8 cellular contexts compared by ENCODE assay signal in the genomic region with DNA sequence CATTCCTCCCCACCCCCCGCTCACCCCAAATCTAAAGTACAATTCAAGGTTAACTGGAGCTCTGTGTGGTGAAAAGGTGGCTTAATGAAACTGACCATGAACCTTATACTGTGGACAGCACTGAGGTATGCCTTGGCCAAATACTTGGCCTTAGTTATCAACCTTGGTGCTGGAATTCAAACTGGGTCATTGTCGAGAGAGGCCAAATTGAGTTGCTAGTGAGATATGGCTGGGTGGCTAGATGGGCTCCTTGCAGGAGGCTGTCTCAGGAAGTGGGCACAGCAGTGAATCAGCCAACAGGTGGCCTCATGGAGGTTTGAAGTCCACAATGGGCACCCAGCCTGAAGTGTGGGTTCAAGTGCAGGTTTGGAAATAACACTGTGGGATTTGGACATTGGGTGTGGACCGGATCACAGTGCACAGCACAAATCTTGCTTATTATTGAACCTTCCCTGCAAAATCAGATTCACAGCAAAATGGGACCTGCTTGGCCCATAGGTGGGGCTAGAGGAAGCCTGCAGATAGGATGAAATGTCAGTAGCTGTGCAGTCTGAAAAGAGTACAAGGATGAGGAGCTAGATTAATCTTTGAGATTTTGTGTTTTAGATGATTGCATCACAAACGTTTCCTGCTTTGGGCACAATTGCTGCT.
DNase-seq lines count a peak whose midpoint lies in the region; ATAC-seq and TF ChIP-seq lines count a peak whose summit lies in the region.

No MANE protein-coding gene starts in this region.

- no peak overlapping the region for H3K4me3 Mint-ChIP-seq in nephron progenitor cell

- peaks cover 95% of the 10 kb centered on the region for H3K79me2 ChIP-seq in Loucy (ENCODE audit: insufficient read depth, low read length)

- H3K27ac Mint-ChIP-seq in nephron progenitor cell = no peak overlapping the region

- H3K4me2 ChIP-seq in Loucy (ENCODE audit: low read depth, low read length, poor library complexity, severe bottlenecking) = peak overlapping the region; percentile 17

- peaks cover 14% of the 10 kb centered on the region for H4K20me1 ChIP-seq in Loucy (ENCODE audit: insufficient read depth, low read length, poor library complexity, severe bottlenecking)

- H3K27me3 Mint-ChIP-seq in nephron progenitor cell (ENCODE audit: low read depth, poor library complexity) = no peaks in the 10 kb centered on the region

- H3K4me1 ChIP-seq in Loucy (ENCODE audit: insufficient read depth, low read length, poor library complexity, severe bottlenecking) = peaks cover 27% of the 10 kb centered on the region

- H3K27me3 ChIP-seq in Loucy (ENCODE audit: insufficient read depth, low read length, poor library complexity, severe bottlenecking) = no peaks in the 10 kb centered on the region

- peaks cover 11% of the 10 kb centered on the region for H3K36me3 Mint-ChIP-seq in nephron progenitor cell (ENCODE audit: low read depth)

- no peaks in the 10 kb centered on the region for H3K9me2 ChIP-seq in Loucy (replicated peaks; ENCODE audit: low read depth, low read length)

- H3K4me1 Mint-ChIP-seq in nephron progenitor cell = peaks cover 20% of the 10 kb centered on the region

- no peaks in the 10 kb centered on the region for H3K9me3 Mint-ChIP-seq in nephron progenitor cell

- H3F3A ChIP-seq in Loucy (ENCODE audit: low read depth) = no peaks in the 10 kb centered on the region

- H3K9ac ChIP-seq in Loucy (ENCODE audit: low read depth, low read length, poor library complexity, severe bottlenecking) = no peak overlapping the region

- no peak overlapping the region for H3K4me3 ChIP-seq in Loucy (ENCODE audit: low read length, poor library complexity, severe bottlenecking)

- DNase-seq in NCI-H1105 treated with DMSO at 0.1 percent for 48 hours (lab: John Stamatoyannopoulos, UW) = peak; percentile 13
- no peak for DNase-seq in NCI-H1105 (lab: John Stamatoyannopoulos, UW)
- DNase-seq in cerebellar cortex (ENCODE audit: low spot score) = peak; percentile 56
- no peak for DNase-seq in nephron progenitor cell
- DNase-seq in NCI-H1048 (lab: John Stamatoyannopoulos, UW) = no peak
- DNase-seq in stimulated activated CD4-positive, alpha-beta T cell treated with anti-CD3 and anti-CD28 coated beads, Interleukin-4, amount 100 ng/mL, for 1 hour = no peak

- H2AFZ ChIP-seq in Loucy (ENCODE audit: low read length) = no peak overlapping the region

- TF ChIP-seq CTCF in Loucy (conservative IDR thresholded peaks at IDR 0.05; ENCODE audit: low read length) = peak; percentile 83
- peak; percentile 37 for TF ChIP-seq CTCF in nephron progenitor cell (IDR thresholded peaks at IDR 0.05)

- no peak for ATAC-seq in activated CD4-positive, CD25-positive, alpha-beta regulatory T cell treated with anti-CD3 and anti-CD28 coated beads, Interleukin-2, amount 50 U/mL, for 24 hours

- H3K9me3 ChIP-seq in Loucy (ENCODE audit: insufficient read depth, low read depth, low read length) = no peaks in the 10 kb centered on the region

- no peaks in the 10 kb centered on the region for H3K36me3 ChIP-seq in Loucy (ENCODE audit: insufficient read depth, low read length)

Comparison
In these comparisons a context has a peak if more than half of its experiments do, and no peak if none do; other contexts are left out.
1. DNase-seq: peak in NCI-H1105 treated with DMSO at 0.1 percent for 48 hours (single experiment) and cerebellar cortex (single experiment); none in NCI-H1105 (single experiment), nephron progenitor cell (single experiment), NCI-H1048 (single experiment) and stimulated activated CD4-positive, alpha-beta T cell treated with anti-CD3 and anti-CD28 coated beads, Interleukin-4, amount 100 ng/mL, for 1 hour (single experiment).